19 cellular contexts compared by ENCODE assay signal in the genomic region with DNA sequence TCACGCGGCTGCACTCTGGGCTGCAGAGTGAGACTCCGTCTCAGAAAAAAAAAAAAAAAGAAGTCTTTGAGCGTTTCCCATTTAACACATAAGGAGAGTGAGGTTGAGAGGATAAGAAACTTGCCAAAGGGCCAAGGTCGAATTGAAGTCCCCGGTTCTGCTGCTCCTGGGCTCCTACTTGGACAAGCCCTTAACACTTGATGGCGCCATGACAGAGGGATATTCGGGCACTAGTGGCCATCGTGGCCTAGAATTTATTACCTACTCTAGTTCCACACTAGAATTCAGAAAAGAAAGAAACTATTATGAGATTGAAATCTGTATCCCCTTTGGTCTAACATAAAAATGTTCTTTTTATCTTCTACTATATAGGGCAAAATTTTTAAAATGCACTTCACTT.
DNase-seq lines count a peak whose midpoint lies in the region; ATAC-seq, FAIRE-seq and TF ChIP-seq lines count a peak whose summit lies in the region.
"Had no signal": no experiment of that assay in that cellular context is flagged by ENCODE, and none has a peak within 500 bp of the region (broad histone marks: within the 10 kb centered on the region; RNA-seq: fewer than 3 reads in every experiment).

No MANE protein-coding gene starts in this region.

- H3K36me3 ChIP-seq in SK-N-SH (replicated peaks in 1 of 2; ENCODE audit: control insufficient read depth in 1 of 2, insufficient read depth in 2 of 2, low read length in 1 of 2), result no peaks in the 10 kb centered on the region
- no peaks in the 10 kb centered on the region for H3K36me3 ChIP-seq in PC-3 (ENCODE audit: low read depth, low read length)
- H3K36me3 ChIP-seq: upper lobe of left lung had no signal

- H3K9me3 ChIP-seq in SK-N-SH, result no peaks in the 10 kb centered on the region
- no peaks in the 10 kb centered on the region for H3K9me3 ChIP-seq in PC-3 (ENCODE audit: low read length)
- H3K9me3 ChIP-seq: upper lobe of left lung had no signal

- TF ChIP-seq EP300 in SK-N-SH (IDR thresholded peaks at IDR 0.05; ENCODE audit: borderline replicate concordance in 1 of 2, low read depth in 1 of 2, low read length in 1 of 2), result no peak

- TF ChIP-seq CTCF in SK-N-SH (IDR thresholded peaks at IDR 0.05), result peak; percentile 14
- 0 out of 2 replicates have a peak, but pooled peaks have one; percentile 9 for TF ChIP-seq CTCF in PC-3 (conservative IDR thresholded peaks at IDR 0.05; ENCODE audit: low read depth, low read length)

- no peak overlapping the region for H3K4me3 ChIP-seq in SK-N-SH (ENCODE audit: low read depth in 2 of 2, low read length in 1 of 2)
- H3K4me3 ChIP-seq in PC-3 (ENCODE audit: low read length), result no peak overlapping the region
- H3K4me3 ChIP-seq: hepatocyte, upper lobe of left lung had no signal

- peak; percentile 11; the same call in 1 of the 2 replicates for TF ChIP-seq RAD21 in SK-N-SH (IDR thresholded peaks at IDR 0.05; ENCODE audit: low read length)

- H3K4me1 Mint-ChIP-seq in effector memory CD8-positive, alpha-beta T cell (ENCODE audit: low read depth in 2 of 2), result peaks cover 27 to 34% of the 10 kb centered on the region in 2 donors

- H4K20me1 ChIP-seq in SK-N-SH (ENCODE audit: insufficient read depth) (no peaks in the 10 kb centered on the region), PC-3 (ENCODE audit: low read length) (no peaks in the 10 kb centered on the region)

- H3K27me3 Mint-ChIP-seq in effector memory CD8-positive, alpha-beta T cell, result no peaks in the 10 kb centered on the region
- H3K27me3 Mint-ChIP-seq: activated B cell treated with CpG ODN at 0.5 μM for 24 hours had no signal

- H3K79me2 ChIP-seq in SK-N-SH (ENCODE audit: insufficient read depth), result no peaks in the 10 kb centered on the region
- no peaks in the 10 kb centered on the region for H3K79me2 ChIP-seq in PC-3 (ENCODE audit: low read length)
- H3K79me2 ChIP-seq: hepatocyte had no signal

- H3K27ac Mint-ChIP-seq in effector memory CD8-positive, alpha-beta T cell, result peak overlapping the region; percentile 83 to 91
- H3K27ac Mint-ChIP-seq: activated B cell treated with CpG ODN at 0.5 μM for 24 hours; activated T-helper 2 cell treated with anti-CD3 and anti-CD28 coated beads, Interferon-gamma antibody, Interleukin-2, Interleukin-4, amounts not matched to agents 10 μg/mL and 5 μg/mL and 100 μg/mL, durations not matched to agents 14 hours and 24 hours and 36 hours; mesothelial cell of epicardium had no signal

- H2AFZ ChIP-seq in SK-N-SH (ENCODE audit: low read depth) (no peak overlapping the region), PC-3 (ENCODE audit: low read length) (no peak overlapping the region)
- H2AFZ ChIP-seq: hepatocyte had no signal

- no peak overlapping the region for H3K4me2 ChIP-seq in SK-N-SH
- no peak overlapping the region for H3K4me2 ChIP-seq in PC-3 (ENCODE audit: low read length)
- H3K4me2 ChIP-seq: hepatocyte had no signal

- no TSS peak for BruUV-seq in PC-3 (replicated peaks; lab: Mats Ljungman, UMichigan)

- CTCF ChIA-PET in SK-N-SH (lab: Yijun Ruan, JAX) (interaction anchor here (1.0 to 2.2 kb wide), 3 partner anchors 32 to 294 kb away, joined by 3 to 11 read pairs (median 5); a partner anchor contains a TSS), PC-3 (lab: Charles Lee) (no interaction called here)

- no peak overlapping the region for H3K4me3 Mint-ChIP-seq in effector memory CD8-positive, alpha-beta T cell
- H3K4me3 Mint-ChIP-seq: activated B cell treated with CpG ODN at 0.5 μM for 24 hours, mesothelial cell of epicardium had no signal

- DNase-seq in SK-N-SH (no peak), PC-3 (no peak), substantia nigra (lab: John Stamatoyannopoulos, UW) (no peak), GM12891 (ENCODE audit: insufficient read length, low spot score) (no peak), Right ventricle myocardium superior (no peak)
- DNase-seq in effector memory CD8-positive, alpha-beta T cell, result no peak
- DNase-seq: activated B cell treated with CpG ODN at 0.5 μM for 24 hours; effector memory CD4-positive, alpha-beta T cell; NCI-H1105; NCI-H2107; NCI-H524 treated with DMSO at 0.1 percent for 48 hours; stimulated activated naive CD4-positive, alpha-beta T cell treated with Interleukin-2 at 50 U/mL for 16 hours had no signal

- ATAC-seq in SK-N-SH treated with all-trans-retinoic acid at 6 μM for 48 hours (no peak), PC-3 (no peak), Right ventricle myocardium superior (ENCODE audit: poor library complexity) (no peak), HG03039 (IDR thresholded peaks at IDR 0.05; ENCODE audit: unreplicated experiment) (no peak)
- ATAC-seq in effector memory CD8-positive, alpha-beta T cell (replicated peaks), result no peak

- POLR2A ChIA-PET in SK-N-SH (lab: Yijun Ruan, JAX) (interaction anchor here (0.7 kb wide), 1 partner anchor 269 kb away, joined by 4 read pairs; no protein-coding TSS in a partner anchor), PC-3 (lab: Charles Lee; ENCODE audit: unreplicated experiment) (no interaction called here)

- H3K9me3 Mint-ChIP-seq in effector memory CD8-positive, alpha-beta T cell, result no peaks in the 10 kb centered on the region
- H3K9me3 Mint-ChIP-seq: activated B cell treated with CpG ODN at 0.5 μM for 24 hours; activated T-helper 2 cell treated with anti-CD3 and anti-CD28 coated beads, Interferon-gamma antibody, Interleukin-2, Interleukin-4, amounts not matched to agents 10 μg/mL and 5 μg/mL and 100 μg/mL, durations not matched to agents 14 hours and 24 hours and 36 hours; mesothelial cell of epicardium had no signal

- no peaks in the 10 kb centered on the region for H3K36me3 Mint-ChIP-seq in effector memory CD8-positive, alpha-beta T cell (ENCODE audit: insufficient read depth)
- H3K36me3 Mint-ChIP-seq: mesothelial cell of epicardium had no signal

- intact Hi-C loops in PC-3 (cut with micrococcal nuclease), result no loop called here
- intact Hi-C loops in Right ventricle myocardium superior (cut with DNase I), result no loop called here

- H3F3A ChIP-seq in SK-N-SH (replicated peaks; ENCODE audit: insufficient read depth) (peaks cover 17% of the 10 kb centered on the region), PC-3 (ENCODE audit: low read length, unreplicated experiment) (no peaks in the 10 kb centered on the region)

- peaks cover 10 to 12% of the 10 kb centered on the region in 2 experiments; a peak in 3 of 4 replicates for H3K4me1 ChIP-seq in SK-N-SH (ENCODE audit: control insufficient read depth in 1 of 2, insufficient read depth in 2 of 2, low read depth in 1 of 2, low read length in 1 of 2)
- peaks cover 6% of the 10 kb centered on the region for H3K4me1 ChIP-seq in PC-3 (ENCODE audit: insufficient read depth, low read length)
- H3K4me1 ChIP-seq: upper lobe of left lung had no signal

- no peaks in the 10 kb centered on the region for H3K27me3 ChIP-seq in SK-N-SH (ENCODE audit: insufficient read depth)
- H3K27me3 ChIP-seq in PC-3 (ENCODE audit: low read length), result no peaks in the 10 kb centered on the region
- H3K27me3 ChIP-seq: hepatocyte, upper lobe of left lung had no signal

- H3K9ac ChIP-seq in SK-N-SH (no peak overlapping the region), PC-3 (ENCODE audit: low read length) (no peak overlapping the region)

- FAIRE-seq in GM12891 (lab: Jason Lieb, UNC), result no peak
- FAIRE-seq: RCC 7860 had no signal

- WGBS in SK-N-SH (ENCODE audit: low lambda C conversion rate), result 86% methylated on average over 9 of the region's 9 CpGs

- H3K27ac ChIP-seq in SK-N-SH (ENCODE audit: low read depth in 2 of 2, low read length in 1 of 2) (no peak overlapping the region), PC-3 (ENCODE audit: low read length) (no peak overlapping the region), substantia nigra (ENCODE audit: low read depth, low read length, poor library complexity, severe bottlenecking) (peak overlapping the region; percentile 88)
- H3K27ac ChIP-seq: hepatocyte, upper lobe of left lung had no signal

- H3K9me2 ChIP-seq in SK-N-SH (no peaks in the 10 kb centered on the region), PC-3 (replicated peaks; ENCODE audit: low read length) (no peaks in the 10 kb centered on the region)

- TF ChIP-seq POLR2A in GM12891 (IDR thresholded peaks at IDR 0.05; ENCODE audit: low read depth, low read length), result no peak

TF ChIP-seq in SK-N-SH, 30 proteins besides CTCF, POLR2A, EP300 and RAD21 (continues in another document):
- TF ChIP-seq SMC3 (IDR thresholded peaks at IDR 0.05; ENCODE audit: low read depth, low read length), result no peak

TF ChIP-seq in SK-N-SH treated with all-trans-retinoic acid at 6 μM for 48 hours, 23 proteins besides CTCF, POLR2A, EP300 and RAD21 (continues in another document):
- TF ChIP-seq, protein P1, sequence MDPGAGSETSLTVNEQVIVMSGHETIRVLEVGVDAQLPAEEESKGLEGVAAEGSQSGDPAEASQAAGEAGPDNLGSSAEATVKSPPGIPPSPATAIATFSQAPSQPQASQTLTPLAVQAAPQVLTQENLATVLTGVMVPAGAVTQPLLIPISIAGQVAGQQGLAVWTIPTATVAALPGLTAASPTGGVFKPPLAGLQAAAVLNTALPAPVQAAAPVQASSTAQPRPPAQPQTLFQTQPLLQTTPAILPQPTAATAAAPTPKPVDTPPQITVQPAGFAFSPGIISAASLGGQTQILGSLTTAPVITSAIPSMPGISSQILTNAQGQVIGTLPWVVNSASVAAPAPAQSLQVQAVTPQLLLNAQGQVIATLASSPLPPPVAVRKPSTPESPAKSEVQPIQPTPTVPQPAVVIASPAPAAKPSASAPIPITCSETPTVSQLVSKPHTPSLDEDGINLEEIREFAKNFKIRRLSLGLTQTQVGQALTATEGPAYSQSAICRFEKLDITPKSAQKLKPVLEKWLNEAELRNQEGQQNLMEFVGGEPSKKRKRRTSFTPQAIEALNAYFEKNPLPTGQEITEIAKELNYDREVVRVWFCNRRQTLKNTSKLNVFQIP (CRISPR knock-in tag; IDR thresholded peaks at IDR 0.05; ENCODE audit: borderline replicate concordance, low read depth), result no peak
- no peak for TF ChIP-seq ZFP30 (CRISPR knock-in tag; IDR thresholded peaks at IDR 0.05)
- TF ChIP-seq ARNTL (CRISPR knock-in tag; IDR thresholded peaks at IDR 0.05; ENCODE audit: borderline replicate concordance, low read depth), result no peak

TF ChIP-seq in GM12891, 5 proteins besides CTCF, POLR2A, EP300 and RAD21:
- TF ChIP-seq POU2F2 (IDR thresholded peaks at IDR 0.05; ENCODE audit: low read depth, low read length), result no peak
- TF ChIP-seq POLR2AphosphoS5 (IDR thresholded peaks at IDR 0.05; ENCODE audit: low read depth, low read length), result no peak
- no peak for TF ChIP-seq SPI1 (IDR thresholded peaks at IDR 0.05; ENCODE audit: low read depth, low read length)
- no peak for TF ChIP-seq TAF1 (IDR thresholded peaks at IDR 0.05; ENCODE audit: low read depth, low read length)
- no peak for TF ChIP-seq PAX5 (IDR thresholded peaks at IDR 0.05; ENCODE audit: insufficient read depth, low read length, severe bottlenecking)
